Comparison of ENCODE assay signal across 22 cellular contexts in genomic region chr16:88831838-88832237, GRCh38. TPM values are rescaled to one million over a fixed set of nuclear protein-coding genes. Genes with fewer than 3 reads are reported as not detected.
DNase-seq lines count a peak whose midpoint lies in the region; ATAC-seq, FAIRE-seq and TF ChIP-seq lines count a peak whose summit lies in the region.
"Had no signal": no experiment of that assay in that cellular context is flagged by ENCODE, and none has a peak within 500 bp of the region (broad histone marks: within the 10 kb centered on the region; RNA-seq: fewer than 3 reads in every experiment).

No MANE protein-coding gene starts in this region.

- TF ChIP-seq EP300 in H1 (IDR thresholded peaks at IDR 0.05; ENCODE audit: borderline replicate concordance in 1 of 2, low read depth in 2 of 2, low read length in 2 of 2): no peak

- no peak for TF ChIP-seq CTCF in activated CD8-positive, alpha-beta T cell treated with anti-CD3 and anti-CD28 coated beads for 36 hours (IDR thresholded peaks at IDR 0.05)
- peak in 2 of 3 experiments; percentile 28 to 53; a peak in 2 of 4 replicates for TF ChIP-seq CTCF in H1 (IDR thresholded peaks at IDR 0.05; ENCODE audit: control extremely low read depth in 1 of 3, insufficient read depth in 1 of 3, low read depth in 1 of 3, low read length in 3 of 3)

- no peak overlapping the region for H3K9ac ChIP-seq in H1 (replicated peaks in 1 of 4; ENCODE audit: extremely low read depth in 1 of 4, low read depth in 3 of 4, low read length in 3 of 4)

- no peak overlapping the region for H3K4me3 Mint-ChIP-seq in activated CD8-positive, alpha-beta T cell treated with anti-CD3 and anti-CD28 coated beads for 36 hours
- H3K4me3 Mint-ChIP-seq in activated CD8-positive, alpha-beta T cell treated with anti-CD3 and anti-CD28 coated beads, Interleukin-2, amount 10 ng/mL, durations not matched to agents 7 days and 5 days: no peak overlapping the region
- no peak overlapping the region for H3K4me3 Mint-ChIP-seq in stimulated activated memory B cell treated with anti-CD40 and anti-IgM and Interleukin-4, amounts not matched to agents 10 μg/mL and 1 μg/mL and 100 μg/mL, for 72 hours
- H3K4me3 Mint-ChIP-seq: activated naive CD4-positive, alpha-beta T cell treated with anti-CD3 and anti-CD28 coated beads, Interleukin-2, amount 50 U/mL, for 24 hours; activated T-cell treated with anti-CD3 and anti-CD28 coated beads, Interleukin-2, amount 50 U/mL, for 24 hours; brain; CD4-positive, CD25-positive, alpha-beta regulatory T cell; nephron had no signal

- CTCF ChIA-PET in activated CD8-positive, alpha-beta T cell treated with anti-CD3 and anti-CD28 coated beads for 36 hours (lab: Charles Lee): no interaction called here
- CTCF ChIA-PET in activated CD8-positive, alpha-beta T cell treated with anti-CD3 and anti-CD28 coated beads, Interleukin-2, amount 10 ng/mL, durations not matched to agents 7 days and 5 days (lab: Charles Lee): no interaction called here
- CTCF ChIA-PET in H1 (lab: Charles Lee; ENCODE audit: partially characterized antibody): interaction anchor here (1.6 to 1.9 kb wide), 2 partner anchors 12 to 19 kb away, joined by 5 to 10 read pairs; no protein-coding TSS in a partner anchor

- H4K20me1 ChIP-seq in H1 (replicated peaks in 1 of 2; ENCODE audit: control insufficient read depth in 1 of 2, insufficient read depth in 2 of 2, low read length in 2 of 2): peaks cover 1 to 2% of the 10 kb centered on the region in 2 experiments

- no peaks in the 10 kb centered on the region for H3K9me3 ChIP-seq in H1 (ENCODE audit: insufficient read depth in 2 of 2, low read depth in 1 of 2, low read length in 1 of 2)
- H3K9me3 ChIP-seq: SJCRH30, stomach had no signal

- H3K79me2 ChIP-seq in H1 (ENCODE audit: control insufficient read depth in 1 of 2, insufficient read depth in 2 of 2, low read length in 2 of 2): no peaks in the 10 kb centered on the region

- no peak overlapping the region for H2BK12ac ChIP-seq in H1 (ENCODE audit: low read depth, low read length)

- no peak overlapping the region for H3K23ac ChIP-seq in H1 (ENCODE audit: insufficient read length)

- H3K36me3 Mint-ChIP-seq in activated CD8-positive, alpha-beta T cell treated with anti-CD3 and anti-CD28 coated beads for 36 hours (ENCODE audit: low read depth): peaks cover 2% of the 10 kb centered on the region
- H3K36me3 Mint-ChIP-seq in activated CD8-positive, alpha-beta T cell treated with anti-CD3 and anti-CD28 coated beads, Interleukin-2, amount 10 ng/mL, durations not matched to agents 7 days and 5 days (ENCODE audit: low read depth): no peaks in the 10 kb centered on the region
- peaks cover 29% of the 10 kb centered on the region for H3K36me3 Mint-ChIP-seq in stimulated activated memory B cell treated with anti-CD40 and anti-IgM and Interleukin-4, amounts not matched to agents 10 μg/mL and 1 μg/mL and 100 μg/mL, for 72 hours
- H3K36me3 Mint-ChIP-seq: activated naive CD4-positive, alpha-beta T cell treated with anti-CD3 and anti-CD28 coated beads, Interleukin-2, amount 50 U/mL, for 24 hours; CD4-positive, CD25-positive, alpha-beta regulatory T cell had no signal

- H4K5ac ChIP-seq in H1 (ENCODE audit: insufficient read length, low read depth, low read length): no peak overlapping the region

- H3K27me3 Mint-ChIP-seq in activated CD8-positive, alpha-beta T cell treated with anti-CD3 and anti-CD28 coated beads for 36 hours: no peaks in the 10 kb centered on the region
- no peaks in the 10 kb centered on the region for H3K27me3 Mint-ChIP-seq in activated CD8-positive, alpha-beta T cell treated with anti-CD3 and anti-CD28 coated beads, Interleukin-2, amount 10 ng/mL, durations not matched to agents 7 days and 5 days (ENCODE audit: low read depth)
- no peaks in the 10 kb centered on the region for H3K27me3 Mint-ChIP-seq in stimulated activated memory B cell treated with anti-CD40 and anti-IgM and Interleukin-4, amounts not matched to agents 10 μg/mL and 1 μg/mL and 100 μg/mL, for 72 hours
- H3K27me3 Mint-ChIP-seq: activated naive CD4-positive, alpha-beta T cell treated with anti-CD3 and anti-CD28 coated beads, Interleukin-2, amount 50 U/mL, for 24 hours; activated T-cell treated with anti-CD3 and anti-CD28 coated beads, Interleukin-2, amount 50 U/mL, for 24 hours; brain; CD4-positive, CD25-positive, alpha-beta regulatory T cell had no signal

- peak; percentile 13 to 14; a peak in 1 of 4 replicates for TF ChIP-seq RAD21 in H1 (IDR thresholded peaks at IDR 0.05 in 1 of 2, conservative IDR thresholded peaks at IDR 0.05 in 1 of 2; ENCODE audit: low read depth in 2 of 2, low read length in 2 of 2)

- H3K23me2 ChIP-seq in H1 (ENCODE audit: low read depth, low read length): no peaks in the 10 kb centered on the region

- WGBS in H1 (ENCODE audit: extremely low coverage in 1 of 2, insufficient coverage in 1 of 2, insufficient read length in 1 of 2, insufficient replicate concordance in 2 of 2, low coverage in 1 of 2, low lambda C conversion rate in 2 of 2, missing lambda C conversion rate in 1 of 2), 2 experiments: 87% methylated on average over 11 of the region's 13 CpGs; no CpG with 5 or more reads in 1 of the 2 experiments

- no peak overlapping the region for H3K27ac ChIP-seq in H1 (ENCODE audit: low read depth, low read length)
- H3K27ac ChIP-seq: SJCRH30, stomach had no signal

- H3K56ac ChIP-seq in H1 (replicated peaks; ENCODE audit: insufficient read length, low read depth, low read length): no peak overlapping the region

- no peak overlapping the region for H2BK5ac ChIP-seq in H1 (ENCODE audit: low read depth, low read length)

- H3K4me3 ChIP-seq in H1 (ENCODE audit: extremely low read depth in 1 of 4, insufficient read depth in 2 of 4, low read depth in 3 of 4, low read length in 4 of 4): no peak overlapping the region
- H3K4me3 ChIP-seq: SJCRH30, stomach had no signal

- POLR2A ChIA-PET in activated CD8-positive, alpha-beta T cell treated with anti-CD3 and anti-CD28 coated beads for 36 hours (lab: Charles Lee): no interaction called here
- POLR2A ChIA-PET in activated CD8-positive, alpha-beta T cell treated with anti-CD3 and anti-CD28 coated beads, Interleukin-2, amount 10 ng/mL, durations not matched to agents 7 days and 5 days (lab: Charles Lee): no interaction called here
- POLR2A ChIA-PET in H1 (lab: Charles Lee; ENCODE audit: partially characterized antibody): no interaction called here

- H4K91ac ChIP-seq in H1 (replicated peaks; ENCODE audit: insufficient read length, low read length): no peak overlapping the region

- H3K27ac Mint-ChIP-seq in activated CD8-positive, alpha-beta T cell treated with anti-CD3 and anti-CD28 coated beads for 36 hours: no peak overlapping the region
- H3K27ac Mint-ChIP-seq in activated CD8-positive, alpha-beta T cell treated with anti-CD3 and anti-CD28 coated beads, Interleukin-2, amount 10 ng/mL, durations not matched to agents 7 days and 5 days: no peak overlapping the region
- no peak overlapping the region for H3K27ac Mint-ChIP-seq in stimulated activated memory B cell treated with anti-CD40 and anti-IgM and Interleukin-4, amounts not matched to agents 10 μg/mL and 1 μg/mL and 100 μg/mL, for 72 hours
- H3K27ac Mint-ChIP-seq: activated naive CD4-positive, alpha-beta T cell treated with anti-CD3 and anti-CD28 coated beads, Interleukin-2, amount 50 U/mL, for 24 hours; activated T-cell treated with anti-CD3 and anti-CD28 coated beads, Interleukin-2, amount 50 U/mL, for 24 hours; brain; CD4-positive, CD25-positive, alpha-beta regulatory T cell; nephron had no signal

- 0 out of 2 replicates have a peak, but pooled peaks cover 3% of the 10 kb centered on the region for H3K79me1 ChIP-seq in H1 (ENCODE audit: low read depth, low read length)

- no peaks in the 10 kb centered on the region for H3K27me3 ChIP-seq in H1 (replicated peaks in 1 of 4; ENCODE audit: control insufficient read depth in 3 of 4, extremely low read depth in 1 of 4, insufficient read depth in 3 of 4, low read length in 3 of 4)
- H3K27me3 ChIP-seq: SJCRH30, stomach had no signal

- no peak for DNase-seq in activated CD8-positive, alpha-beta T cell treated with anti-CD3 and anti-CD28 coated beads for 36 hours
- no peak for DNase-seq in activated CD8-positive, alpha-beta T cell treated with anti-CD3 and anti-CD28 coated beads, Interleukin-2, amount 10 ng/mL, durations not matched to agents 7 days and 5 days
- DNase-seq in H1 (ENCODE audit: low read depth in 1 of 2, low spot score in 2 of 2) (no peak), GM12892 (ENCODE audit: insufficient read length) (no peak), NCI-H524 treated with DMSO at 0.1 percent for 48 hours (lab: John Stamatoyannopoulos, UW) (no peak)
- DNase-seq: activated CD4-positive, alpha-beta T cell treated with anti-CD3 and anti-CD28 coated beads, Interleukin-2, amount 50 U/mL, for 1 hour; activated T-cell treated with anti-CD3 and anti-CD28 coated beads, Interleukin-2, amount 50 U/mL, for 24 hours; CD4-positive, CD25-positive, alpha-beta regulatory T cell; islet precursor cell; mesenchymal stem cell; NCI-H187 treated with DMSO at 0.1 percent for 48 hours; right cardiac atrium; SJCRH30; stomach; T1000 had no signal

- no peak overlapping the region for H2BK120ac ChIP-seq in H1 (replicated peaks; ENCODE audit: low read depth, low read length)

- 0 out of 8 replicates have a peak, but pooled peaks cover 0 to 3% (median under 1%) of the 10 kb centered on the region in 4 experiments for H3K36me3 ChIP-seq in H1 (ENCODE audit: control insufficient read depth in 2 of 4, insufficient read depth in 4 of 4, low read length in 3 of 4)
- H3K36me3 ChIP-seq: SJCRH30 had no signal

- peak overlapping the region; percentile 35; the same call in 1 of the 2 replicates for H4K8ac ChIP-seq in H1 (ENCODE audit: extremely low read depth, insufficient read depth, low read length)

- H2BK20ac ChIP-seq in H1 (ENCODE audit: low read length): no peak overlapping the region

- H2BK15ac ChIP-seq in H1 (ENCODE audit: low read length): no peak overlapping the region

- no peak overlapping the region; the same call in 1 of the 2 replicates for H3K18ac ChIP-seq in H1 (ENCODE audit: extremely low read depth, low read length)

- intact Hi-C loops in activated CD8-positive, alpha-beta T cell treated with anti-CD3 and anti-CD28 coated beads for 36 hours (cut with micrococcal nuclease): no loop called here

- no peaks in the 10 kb centered on the region for H3K9me3 Mint-ChIP-seq in activated CD8-positive, alpha-beta T cell treated with anti-CD3 and anti-CD28 coated beads for 36 hours
- H3K9me3 Mint-ChIP-seq in activated CD8-positive, alpha-beta T cell treated with anti-CD3 and anti-CD28 coated beads, Interleukin-2, amount 10 ng/mL, durations not matched to agents 7 days and 5 days (ENCODE audit: insufficient read depth): no peaks in the 10 kb centered on the region
- no peaks in the 10 kb centered on the region for H3K9me3 Mint-ChIP-seq in stimulated activated memory B cell treated with anti-CD40 and anti-IgM and Interleukin-4, amounts not matched to agents 10 μg/mL and 1 μg/mL and 100 μg/mL, for 72 hours
- H3K9me3 Mint-ChIP-seq: activated naive CD4-positive, alpha-beta T cell treated with anti-CD3 and anti-CD28 coated beads, Interleukin-2, amount 50 U/mL, for 24 hours; activated T-cell treated with anti-CD3 and anti-CD28 coated beads, Interleukin-2, amount 50 U/mL, for 24 hours; brain; CD4-positive, CD25-positive, alpha-beta regulatory T cell; nephron had no signal

- 0 out of 7 replicates have a peak, but pooled peaks cover 0 to 2% (median 0%) of the 10 kb centered on the region in 4 experiments for H3K4me1 ChIP-seq in H1 (replicated peaks in 1 of 4; ENCODE audit: control insufficient read depth in 3 of 4, insufficient read depth in 4 of 4, low read length in 3 of 4)
- H3K4me1 ChIP-seq: SJCRH30, stomach had no signal

- no peak overlapping the region for H3K4ac ChIP-seq in H1 (replicated peaks; ENCODE audit: insufficient read length, low read depth, low read length)

- H3K14ac ChIP-seq in H1 (ENCODE audit: insufficient read length): no peak overlapping the region

- H3K4me1 Mint-ChIP-seq in activated CD8-positive, alpha-beta T cell treated with anti-CD3 and anti-CD28 coated beads for 36 hours (ENCODE audit: low read depth): no peaks in the 10 kb centered on the region
- no peaks in the 10 kb centered on the region for H3K4me1 Mint-ChIP-seq in activated CD8-positive, alpha-beta T cell treated with anti-CD3 and anti-CD28 coated beads, Interleukin-2, amount 10 ng/mL, durations not matched to agents 7 days and 5 days (ENCODE audit: low read depth)
- no peaks in the 10 kb centered on the region for H3K4me1 Mint-ChIP-seq in stimulated activated memory B cell treated with anti-CD40 and anti-IgM and Interleukin-4, amounts not matched to agents 10 μg/mL and 1 μg/mL and 100 μg/mL, for 72 hours
- H3K4me1 Mint-ChIP-seq: activated naive CD4-positive, alpha-beta T cell treated with anti-CD3 and anti-CD28 coated beads, Interleukin-2, amount 50 U/mL, for 24 hours; brain; CD4-positive, CD25-positive, alpha-beta regulatory T cell; nephron had no signal

- peak; percentile 10 for ATAC-seq in activated CD8-positive, alpha-beta T cell treated with anti-CD3 and anti-CD28 coated beads for 36 hours
- no peak for ATAC-seq in activated CD8-positive, alpha-beta T cell treated with anti-CD3 and anti-CD28 coated beads, Interleukin-2, amount 10 ng/mL, durations not matched to agents 7 days and 5 days
- ATAC-seq in stimulated activated memory B cell treated with anti-CD40 and anti-IgM and Interleukin-4, amounts not matched to agents 10 μg/mL and 1 μg/mL and 100 μg/mL, for 72 hours: peak; percentile 22

- no peak overlapping the region for H3K4me2 ChIP-seq in H1 (ENCODE audit: insufficient read depth in 1 of 2, low read depth in 2 of 2, low read length in 2 of 2)

- no peak overlapping the region for H2AFZ ChIP-seq in H1 (ENCODE audit: low read length)

- no peak for TF ChIP-seq POLR2A in H1 (IDR thresholded peaks at IDR 0.05; ENCODE audit: control extremely low read depth in 1 of 2, low read depth in 2 of 2, low read length in 2 of 2)
- TF ChIP-seq POLR2A in GM12892 (IDR thresholded peaks at IDR 0.05; ENCODE audit: low read depth, low read length): no peak

- no peak overlapping the region for H2AK5ac ChIP-seq in H1 (ENCODE audit: low read depth, low read length)

- no peak for FAIRE-seq in H1 (lab: Jason Lieb, UNC)
- no peak for FAIRE-seq in GM12892 (lab: Jason Lieb, UNC)
- FAIRE-seq: A204.1 had no signal

RNA-seq across cellular contexts. Expression of gene APRT, which starts 20.1 kb away (rescaled TPM):
- 100 to 1,000 TPM; 236 to 240 TPM for total RNA-seq in activated CD8-positive, alpha-beta T cell treated with anti-CD3 and anti-CD28 coated beads for 36 hours
- total RNA-seq in activated CD8-positive, alpha-beta T cell treated with anti-CD3 and anti-CD28 coated beads, Interleukin-2, amount 10 ng/mL, durations not matched to agents 7 days and 5 days: 100 to 1,000 TPM; 140 to 141 TPM
- total RNA-seq in H1 (2021; fragmentation: NEBNext Ultra II Directional; extraction: Animal tissue kit (Norgen Biotek cat#: 25700)): 221 and 244 TPM in 2 replicates
- polyA plus RNA-seq in H1 (2011; rRNA removed): 267 and 272 TPM in 2 replicates
- 183 TPM for polyA plus RNA-seq in H1 (2011; cell fraction: cytosol; rRNA removed)
- polyA plus RNA-seq in H1 (2011; cell fraction: nucleus; rRNA removed): 229 TPM
- 277 to 336 TPM (median 307 TPM) in 4 replicates for polyA plus RNA-seq in H1 (2012, experiment 1 of 2)
- polyA plus RNA-seq in H1 (2012, experiment 2 of 2): 319 TPM
- polyA plus RNA-seq in H1 (2013, experiment 1 of 2): 268 TPM
- 292 TPM for polyA plus RNA-seq in H1 (2013, experiment 2 of 2)
- polyA minus RNA-seq in H1 (2011; rRNA and poly(A)+ RNA removed): 35.1 and 46.4 TPM in 2 replicates
- polyA minus RNA-seq in H1 (2011; cell fraction: cytosol; rRNA and poly(A)+ RNA removed): 153 TPM
- 113 TPM for polyA minus RNA-seq in H1 (2011; cell fraction: nucleus; rRNA and poly(A)+ RNA removed)
- 180 TPM for polyA plus RNA-seq in GM12892 (2012; ENCODE audit: missing spikeins)

RNA-seq across cellular contexts. Expression of gene GALNS, which starts 24.9 kb away (rescaled TPM):
- total RNA-seq in activated CD8-positive, alpha-beta T cell treated with anti-CD3 and anti-CD28 coated beads for 36 hours: 10 to 100 TPM; 24.5 to 25.4 TPM
- total RNA-seq in activated CD8-positive, alpha-beta T cell treated with anti-CD3 and anti-CD28 coated beads, Interleukin-2, amount 10 ng/mL, durations not matched to agents 7 days and 5 days: 10 to 100 TPM; 31.1 to 33.3 TPM
- 17.8 and 22.4 TPM in 2 replicates for total RNA-seq in H1 (2021; fragmentation: NEBNext Ultra II Directional; extraction: Animal tissue kit (Norgen Biotek cat#: 25700))
- polyA plus RNA-seq in H1 (2011; rRNA removed): 8.9 and 12.7 TPM in 2 replicates
- polyA plus RNA-seq in H1 (2011; cell fraction: cytosol; rRNA removed): 9.8 TPM
- polyA plus RNA-seq in H1 (2011; cell fraction: nucleus; rRNA removed): 28.1 TPM
- 15.7 to 17.2 TPM (median 16.7 TPM) in 4 replicates for polyA plus RNA-seq in H1 (2012, experiment 1 of 2)
- polyA plus RNA-seq in H1 (2012, experiment 2 of 2): 11.6 TPM
- 14.6 TPM for polyA plus RNA-seq in H1 (2013, experiment 1 of 2)
- 15.0 TPM for polyA plus RNA-seq in H1 (2013, experiment 2 of 2)
- 7.5 and 10.5 TPM in 2 replicates for polyA minus RNA-seq in H1 (2011; rRNA and poly(A)+ RNA removed)
- polyA minus RNA-seq in H1 (2011; cell fraction: cytosol; rRNA and poly(A)+ RNA removed): 10.6 TPM
- polyA minus RNA-seq in H1 (2011; cell fraction: nucleus; rRNA and poly(A)+ RNA removed): 22.3 TPM
- polyA plus RNA-seq in GM12892 (2012; ENCODE audit: missing spikeins): 9.9 TPM

RNA-seq across cellular contexts. Expression of gene TRAPPC2L, which starts 25.1 kb away (rescaled TPM):
- total RNA-seq in activated CD8-positive, alpha-beta T cell treated with anti-CD3 and anti-CD28 coated beads for 36 hours: 10 to 100 TPM; 56.4 to 61.9 TPM
- total RNA-seq in activated CD8-positive, alpha-beta T cell treated with anti-CD3 and anti-CD28 coated beads, Interleukin-2, amount 10 ng/mL, durations not matched to agents 7 days and 5 days: 10 to 100 TPM; 61.2 to 65.3 TPM
- 94.0 and 98.7 TPM in 2 replicates for total RNA-seq in H1 (2021; fragmentation: NEBNext Ultra II Directional; extraction: Animal tissue kit (Norgen Biotek cat#: 25700))
- polyA plus RNA-seq in H1 (2011; rRNA removed): 113 and 133 TPM in 2 replicates
- polyA plus RNA-seq in H1 (2011; cell fraction: cytosol; rRNA removed): 98.2 TPM
- polyA plus RNA-seq in H1 (2011; cell fraction: nucleus; rRNA removed): 131 TPM
- 129 to 276 TPM (median 222 TPM) in 4 replicates for polyA plus RNA-seq in H1 (2012, experiment 1 of 2)
- 213 TPM for polyA plus RNA-seq in H1 (2012, experiment 2 of 2)
- polyA plus RNA-seq in H1 (2013, experiment 1 of 2): 84.6 TPM
- 84.6 TPM for polyA plus RNA-seq in H1 (2013, experiment 2 of 2)
- polyA minus RNA-seq in H1 (2011; rRNA and poly(A)+ RNA removed): 61.8 and 63.2 TPM in 2 replicates
- polyA minus RNA-seq in H1 (2011; cell fraction: cytosol; rRNA and poly(A)+ RNA removed): 31.9 TPM
- polyA minus RNA-seq in H1 (2011; cell fraction: nucleus; rRNA and poly(A)+ RNA removed): 47.8 TPM
- 78.6 TPM for polyA plus RNA-seq in GM12892 (2012; ENCODE audit: missing spikeins)

RNA-seq across cellular contexts. Expression of gene CDT1, which starts 28.2 kb away (rescaled TPM):
- total RNA-seq in activated CD8-positive, alpha-beta T cell treated with anti-CD3 and anti-CD28 coated beads for 36 hours: 100 to 1,000 TPM; 180 to 182 TPM
- 100 to 1,000 TPM; 126 to 132 TPM for total RNA-seq in activated CD8-positive, alpha-beta T cell treated with anti-CD3 and anti-CD28 coated beads, Interleukin-2, amount 10 ng/mL, durations not matched to agents 7 days and 5 days
- 95.4 and 96.5 TPM in 2 replicates for total RNA-seq in H1 (2021; fragmentation: NEBNext Ultra II Directional; extraction: Animal tissue kit (Norgen Biotek cat#: 25700))
- 76.7 and 141 TPM in 2 replicates for polyA plus RNA-seq in H1 (2011; rRNA removed)
- polyA plus RNA-seq in H1 (2011; cell fraction: cytosol; rRNA removed): 58.9 TPM
- 87.0 TPM for polyA plus RNA-seq in H1 (2011; cell fraction: nucleus; rRNA removed)
- 38.0 to 88.5 TPM (median 80.4 TPM) in 4 replicates for polyA plus RNA-seq in H1 (2012, experiment 1 of 2)
- 81.9 TPM for polyA plus RNA-seq in H1 (2012, experiment 2 of 2)
- 43.2 TPM for polyA plus RNA-seq in H1 (2013, experiment 1 of 2)
- 40.8 TPM for polyA plus RNA-seq in H1 (2013, experiment 2 of 2)
- polyA minus RNA-seq in H1 (2011; rRNA and poly(A)+ RNA removed): 33.2 and 36.2 TPM in 2 replicates
- 144 TPM for polyA minus RNA-seq in H1 (2011; cell fraction: cytosol; rRNA and poly(A)+ RNA removed)
- polyA minus RNA-seq in H1 (2011; cell fraction: nucleus; rRNA and poly(A)+ RNA removed): 89.1 TPM
- 6.4 TPM for polyA plus RNA-seq in GM12892 (2012; ENCODE audit: missing spikeins)

RNA-seq across cellular contexts. Expression of gene PABPN1L, which starts 34.6 kb away (rescaled TPM):
- total RNA-seq in activated CD8-positive, alpha-beta T cell treated with anti-CD3 and anti-CD28 coated beads for 36 hours: not detected
- not detected for total RNA-seq in activated CD8-positive, alpha-beta T cell treated with anti-CD3 and anti-CD28 coated beads, Interleukin-2, amount 10 ng/mL, durations not matched to agents 7 days and 5 days
- total RNA-seq in H1 (2021; fragmentation: NEBNext Ultra II Directional; extraction: Animal tissue kit (Norgen Biotek cat#: 25700)): not detected in 2 replicates
- not detected in 2 replicates for polyA plus RNA-seq in H1 (2011; rRNA removed)
- not detected for polyA plus RNA-seq in H1 (2011; cell fraction: cytosol; rRNA removed)
- polyA plus RNA-seq in H1 (2011; cell fraction: nucleus; rRNA removed): 0.20 TPM
- polyA plus RNA-seq in H1 (2012, experiment 1 of 2): 0.17 TPM in 1 of 4 replicates, not detected in the others
- not detected for polyA plus RNA-seq in H1 (2012, experiment 2 of 2)
- not detected for polyA plus RNA-seq in H1 (2013, experiment 1 of 2)
- not detected for polyA plus RNA-seq in H1 (2013, experiment 2 of 2)
- polyA minus RNA-seq in H1 (2011; rRNA and poly(A)+ RNA removed): not detected in 2 replicates
- polyA minus RNA-seq in H1 (2011; cell fraction: cytosol; rRNA and poly(A)+ RNA removed): not detected
- not detected for polyA minus RNA-seq in H1 (2011; cell fraction: nucleus; rRNA and poly(A)+ RNA removed)
- polyA plus RNA-seq in GM12892 (2012; ENCODE audit: missing spikeins): not detected
- total RNA-seq: CD4-positive, CD25-positive, alpha-beta regulatory T cell; dermis microvascular lymphatic vessel endothelial cell; right cardiac atrium; SJCRH30; stomach; ureter had no signal
- polyA plus RNA-seq: CD4-positive, CD25-positive, alpha-beta regulatory T cell; right cardiac atrium had no signal
